Comparison of ENCODE assay signal across 20 cellular contexts in genomic region chr1:4836574-4836973, GRCh38.
"Had no signal": no experiment of that assay in that cellular context is flagged by ENCODE, and none has a peak within 500 bp of the region (broad histone marks: within the 10 kb centered on the region; RNA-seq: fewer than 3 reads in every experiment).

No MANE protein-coding gene starts in this region.

- H3K4me1 Mint-ChIP-seq: activated naive CD8-positive, alpha-beta T cell treated with anti-CD3 and anti-CD28 coated beads, Interleukin-2, amount 50 U/mL, for 24 hours; stimulated activated memory B cell treated with anti-CD40 and anti-IgM and Interleukin-4, amounts not matched to agents 10 μg/mL and 1 μg/mL and 100 μg/mL, for 72 hours had no signal

- H2AFZ ChIP-seq: neural progenitor cell had no signal

- H3K27me3 ChIP-seq: body of pancreas, cardiac muscle cell, neural progenitor cell had no signal

- H3K36me3 ChIP-seq: cardiac muscle cell, neural progenitor cell had no signal

- H3K9me3 ChIP-seq: body of pancreas had no signal

- ATAC-seq: activated CD8-positive, alpha-beta T cell treated with anti-CD3 and anti-CD28 coated beads, Interleukin-2, amount 10 ng/mL, durations not matched to agents 7 days and 5 days; activated naive CD8-positive, alpha-beta T cell treated with anti-CD3 and anti-CD28 coated beads, Interleukin-2, amount 50 U/mL, for 24 hours; body of pancreas; naive thymus-derived CD8-positive, alpha-beta T cell; stimulated activated memory B cell treated with anti-CD40 and anti-IgM and Interleukin-4, amounts not matched to agents 10 μg/mL and 1 μg/mL and 100 μg/mL, for 72 hours had no signal

- DNase-seq: activated CD4-positive, alpha-beta T cell treated with anti-CD3 and anti-CD28 coated beads for 1 hour; activated CD4-positive, alpha-beta T cell treated with anti-CD3 and anti-CD28 coated beads, Interleukin-2, amount 50 U/mL, for 1 hour; activated CD8-positive, alpha-beta T cell treated with anti-CD3 and anti-CD28 coated beads, Interleukin-2, amount 10 ng/mL, durations not matched to agents 7 days and 5 days; activated gamma-delta T cell; activated naive CD4-positive, alpha-beta T cell treated with anti-CD3 and anti-CD28 coated beads, Interleukin-2, amount 50 U/mL, for 16 hours; activated naive CD8-positive, alpha-beta T cell treated with anti-CD3 and anti-CD28 coated beads, Interleukin-2, amount 50 U/mL, for 24 hours; anterior cingulate cortex; cortex of kidney; foreskin fibroblast; hypothalamus; naive thymus-derived CD8-positive, alpha-beta T cell; stimulated activated CD4-positive, alpha-beta T cell treated with anti-CD3 and anti-CD28 coated beads, Interleukin-1b, Interleukin-23, amount 100 ng/mL, for 48 hours; T-helper 1 cell had no signal

- H3K4me1 ChIP-seq: body of pancreas, neural progenitor cell had no signal

- H3K4me2 ChIP-seq: neural progenitor cell had no signal

- H3K9me3 Mint-ChIP-seq: activated T-helper 1 cell treated with anti-CD3 and anti-CD28 coated beads, Interleukin-12 subunit alpha, Interleukin-12 subunit beta, Interleukin-2, Interleukin-4 antibody, amounts not matched to agents 30 ng/mL and 10 ng/mL and 1 ng/mL, durations not matched to agents 14 hours and 24 hours and 36 hours had no signal

- H3K27ac Mint-ChIP-seq: activated CD8-positive, alpha-beta T cell treated with anti-CD3 and anti-CD28 coated beads, Interleukin-2, amount 10 ng/mL, durations not matched to agents 7 days and 5 days; activated naive CD8-positive, alpha-beta T cell treated with anti-CD3 and anti-CD28 coated beads, Interleukin-2, amount 50 U/mL, for 24 hours; activated T-helper 1 cell treated with anti-CD3 and anti-CD28 coated beads, Interleukin-12 subunit alpha, Interleukin-12 subunit beta, Interleukin-2, Interleukin-4 antibody, amounts not matched to agents 30 ng/mL and 10 ng/mL and 1 ng/mL, durations not matched to agents 14 hours and 24 hours and 36 hours; neural progenitor cell; stimulated activated memory B cell treated with anti-CD40 and anti-IgM and Interleukin-4, amounts not matched to agents 10 μg/mL and 1 μg/mL and 100 μg/mL, for 72 hours had no signal

- H3K27ac ChIP-seq: body of pancreas, cardiac muscle cell, neural progenitor cell had no signal

- H3K4me3 ChIP-seq: body of pancreas, cardiac muscle cell, neural progenitor cell had no signal

- H3K4me3 Mint-ChIP-seq: activated CD8-positive, alpha-beta T cell treated with anti-CD3 and anti-CD28 coated beads, Interleukin-2, amount 10 ng/mL, durations not matched to agents 7 days and 5 days; activated naive CD8-positive, alpha-beta T cell treated with anti-CD3 and anti-CD28 coated beads, Interleukin-2, amount 50 U/mL, for 24 hours; activated T-helper 1 cell treated with anti-CD3 and anti-CD28 coated beads, Interleukin-12 subunit alpha, Interleukin-12 subunit beta, Interleukin-2, Interleukin-4 antibody, amounts not matched to agents 30 ng/mL and 10 ng/mL and 1 ng/mL, durations not matched to agents 14 hours and 24 hours and 36 hours; mesothelial cell of epicardium; naive thymus-derived CD8-positive, alpha-beta T cell; neural progenitor cell; stimulated activated memory B cell treated with anti-CD40 and anti-IgM and Interleukin-4, amounts not matched to agents 10 μg/mL and 1 μg/mL and 100 μg/mL, for 72 hours; type B pancreatic cell had no signal

- H3K36me3 Mint-ChIP-seq: neural progenitor cell; stimulated activated memory B cell treated with anti-CD40 and anti-IgM and Interleukin-4, amounts not matched to agents 10 μg/mL and 1 μg/mL and 100 μg/mL, for 72 hours; type B pancreatic cell had no signal

- H3K9ac ChIP-seq: neural progenitor cell had no signal
